ENCODE assay signal across 17 cellular contexts in the genomic region with DNA sequence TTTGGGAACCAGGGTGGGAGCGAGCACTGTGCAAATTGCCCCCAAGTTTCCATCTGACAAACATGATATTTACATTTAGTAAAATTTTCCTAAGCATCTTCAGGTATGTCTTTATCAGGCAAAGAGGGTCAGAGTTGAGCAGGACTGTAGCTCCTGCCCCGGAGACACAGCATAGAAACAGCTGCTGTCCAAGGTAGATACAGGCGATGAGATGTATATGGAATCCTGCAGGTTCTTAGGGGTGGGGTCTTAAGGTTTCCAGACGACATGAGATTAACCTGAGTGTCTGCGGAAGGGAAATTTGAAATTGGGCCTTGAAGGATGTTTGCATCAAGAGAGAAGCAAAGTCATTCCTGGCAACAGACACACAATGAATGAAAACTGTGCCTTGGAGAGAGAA.
"Had no signal": no experiment of that assay in that cellular context is flagged by ENCODE, and none has a peak within 500 bp of the region (broad histone marks: within the 10 kb centered on the region; RNA-seq: fewer than 3 reads in every experiment).

No MANE protein-coding gene starts in this region.

- H3K4me1 Mint-ChIP-seq: IgD-negative memory B cell had no signal

- H3K27me3 Mint-ChIP-seq: IgD-negative memory B cell had no signal

- H3K27ac ChIP-seq: RWPE1 had no signal

- DNase-seq: KBM-7, MV-4-11, NCI-H1048, NCI-H1105, NCI-H1417, NCI-H1436 treated with DMSO at 0.1 percent for 48 hours, NCI-H1694, NCI-H187 treated with DMSO at 0.1 percent for 48 hours, NCI-H2029 treated with DMSO at 0.1 percent for 48 hours, NCI-H2227 treated with DMSO at 0.1 percent for 48 hours, NCI-H524, NCI-H526 treated with DMSO at 0.1 percent for 48 hours, NCI-H748 treated with DMSO at 0.1 percent for 48 hours, SHP77 had no signal

- H3K36me3 Mint-ChIP-seq: IgD-negative memory B cell had no signal

- H3K27ac Mint-ChIP-seq: IgD-negative memory B cell had no signal

- H3K4me3 Mint-ChIP-seq: IgD-negative memory B cell had no signal

- ATAC-seq: Panc1 had no signal
